In the genomic region with DNA sequence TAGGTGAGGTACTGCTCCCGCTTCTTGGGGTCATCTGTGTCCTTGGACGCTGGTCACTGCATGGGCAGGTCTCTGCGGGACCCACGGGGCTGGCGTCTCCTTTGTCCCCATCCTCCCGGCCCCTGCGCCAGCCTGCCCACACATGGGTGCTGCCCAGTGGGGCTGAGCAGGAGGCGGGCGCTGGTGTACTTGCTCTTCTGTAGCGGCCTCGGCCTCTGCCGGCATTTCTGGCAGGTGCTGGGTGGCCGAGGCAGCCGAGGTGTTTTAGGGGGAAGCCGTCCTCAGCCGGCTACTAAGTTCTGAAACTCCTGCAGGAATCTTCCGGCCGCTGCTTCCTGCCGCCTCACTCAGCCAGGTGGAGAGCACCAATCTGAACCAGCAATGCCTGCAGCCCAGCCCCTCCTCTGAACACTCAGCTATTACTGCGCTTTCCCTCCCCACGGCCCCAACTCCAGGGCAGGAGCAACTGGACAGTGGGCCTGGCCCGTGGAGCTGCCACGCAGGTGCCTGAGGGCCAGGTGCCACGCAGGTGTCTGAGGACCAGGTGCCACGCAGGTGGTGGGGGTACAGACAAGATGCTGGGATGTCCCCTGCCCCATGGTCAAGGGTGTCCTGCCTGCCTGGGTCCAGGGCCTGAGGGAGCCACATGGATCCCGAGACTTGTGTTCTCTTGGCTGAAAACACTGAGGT, we compare ENCODE assay signal across 21 cellular contexts. TPM values are rescaled to one million over a fixed set of nuclear protein-coding genes. Genes with fewer than 3 reads are reported as not detected.
DNase-seq lines count a peak whose midpoint lies in the region; ATAC-seq and TF ChIP-seq lines count a peak whose summit lies in the region.
"Had no signal": no experiment of that assay in that cellular context is flagged by ENCODE, and none has a peak within 500 bp of the region (broad histone marks: within the 10 kb centered on the region; RNA-seq: fewer than 3 reads in every experiment).

No MANE protein-coding gene starts in this region.

- no peaks in the 10 kb centered on the region for H3K27me3 Mint-ChIP-seq in progenitor cell of endocrine pancreas

- H3K9me3 ChIP-seq in BLaER1 treated with 17β-estradiol and CSF1 and Interleukin-3, amounts not matched to agents 10 nM and 100 nM (replicated peaks in 1 of 11) = no peaks in the 10 kb centered on the region
- no peaks in the 10 kb centered on the region for H3K9me3 ChIP-seq in PC-9 (ENCODE audit: insufficient read depth, low read depth)
- no peaks in the 10 kb centered on the region for H3K9me3 ChIP-seq in neuronal stem cell (replicated peaks in 1 of 2; ENCODE audit: control insufficient read depth in 2 of 2, insufficient read depth in 1 of 2, low read depth in 1 of 2, low read length in 2 of 2)
- H3K9me3 ChIP-seq: MG63, SK-N-SH had no signal

- no peak overlapping the region for H2BK15ac ChIP-seq in neuronal stem cell (ENCODE audit: low read length)

- peaks cover 3% of the 10 kb centered on the region for H3K79me1 ChIP-seq in neuronal stem cell (ENCODE audit: low read depth, low read length)

- WGBS in neuronal stem cell (ENCODE audit: extremely low coverage in 2 of 2, insufficient read length in 2 of 2, insufficient replicate concordance in 1 of 2), 2 donors = no CpG with 5 or more reads among the region's 26 CpGs

- H3K4me1 ChIP-seq in BLaER1 treated with 17β-estradiol and CSF1 and Interleukin-3, amounts not matched to agents 10 nM and 100 nM = peaks cover 11 to 47% (median 37%) of the 10 kb centered on the region in 10 experiments
- H3K4me1 ChIP-seq in PC-9 (replicated peaks; ENCODE audit: insufficient read depth) (no peaks in the 10 kb centered on the region), neuronal stem cell (ENCODE audit: control insufficient read depth in 2 of 2, insufficient read depth in 1 of 2, low read depth in 1 of 2, low read length in 2 of 2) (no peaks in the 10 kb centered on the region)

- H3K14ac ChIP-seq in neuronal stem cell (ENCODE audit: low read length) = no peak overlapping the region

- no peak overlapping the region for H2BK12ac ChIP-seq in neuronal stem cell (ENCODE audit: low read length)

- intact Hi-C loops in PC-9 (cut with micrococcal nuclease; ENCODE audit: unreplicated experiment) = no loop called here

- peaks cover 0 to 3% (median 0%) of the 10 kb centered on the region in 11 experiments; a peak in 1 of 22 replicates for H3K27me3 ChIP-seq in BLaER1 treated with 17β-estradiol and CSF1 and Interleukin-3, amounts not matched to agents 10 nM and 100 nM
- H3K27me3 ChIP-seq in PC-9 (ENCODE audit: insufficient read depth, low read depth) (no peaks in the 10 kb centered on the region), neuronal stem cell (ENCODE audit: control insufficient read depth in 3 of 3, insufficient read depth in 3 of 3, low read depth in 1 of 3, low read length in 3 of 3) (no peaks in the 10 kb centered on the region)
- H3K27me3 ChIP-seq: MG63 had no signal

- no peak for TF ChIP-seq CTCF in GM10266 (IDR thresholded peaks at IDR 0.05; ENCODE audit: control insufficient read depth, insufficient read depth, low read depth, missing control alignments)
- TF ChIP-seq CTCF in PC-9 (conservative IDR thresholded peaks at IDR 0.05) = no peak
- no peak for TF ChIP-seq CTCF in progenitor cell of endocrine pancreas (IDR thresholded peaks at IDR 0.05; ENCODE audit: unreplicated experiment)

- peak overlapping the region; percentile 16 for H3K23ac ChIP-seq in neuronal stem cell (ENCODE audit: low read depth, low read length, poor library complexity)

- H4K20me1 ChIP-seq in BLaER1 treated with 17β-estradiol and CSF1 and Interleukin-3, amounts not matched to agents 10 nM and 100 nM = no peaks in the 10 kb centered on the region
- no peaks in the 10 kb centered on the region for H4K20me1 ChIP-seq in PC-9 (ENCODE audit: insufficient read depth)

- no peaks in the 10 kb centered on the region for H3K9me3 Mint-ChIP-seq in progenitor cell of endocrine pancreas (ENCODE audit: low read depth)
- H3K9me3 Mint-ChIP-seq: T-helper 1 cell treated with Interleukin-12 subunit alpha and Interleukin-12 subunit beta and Interleukin-4 antibody, amounts not matched to agents 30 μg/mL and 1 μg/mL, for 36 hours had no signal

- H3K4me1 Mint-ChIP-seq in progenitor cell of endocrine pancreas (ENCODE audit: low read depth) = no peaks in the 10 kb centered on the region

- no peak overlapping the region for H2BK5ac ChIP-seq in neuronal stem cell (ENCODE audit: low read length)

- H4K8ac ChIP-seq in neuronal stem cell (ENCODE audit: low read depth, low read length) = no peak overlapping the region

- ATAC-seq in HG02885 (IDR thresholded peaks at IDR 0.05; ENCODE audit: poor library complexity, unreplicated experiment) = no peak
- ATAC-seq: GM12878 had no signal

- peak overlapping the region in 3 of 11 experiments; percentile 62 to 65 (median 65); a peak in 6 of 22 replicates for H3K9ac ChIP-seq in BLaER1 treated with 17β-estradiol and CSF1 and Interleukin-3, amounts not matched to agents 10 nM and 100 nM
- no peak overlapping the region for H3K9ac ChIP-seq in neuronal stem cell (ENCODE audit: low read depth, low read length, poor library complexity)
- H3K9ac ChIP-seq: SK-N-SH had no signal

- BruUV-seq in PC-9 (replicated peaks; lab: Mats Ljungman, UMichigan) = TSS peak; percentile 27

- H3K9me2 ChIP-seq in PC-9 (ENCODE audit: insufficient read depth) = no peaks in the 10 kb centered on the region
- H3K9me2 ChIP-seq: SK-N-SH had no signal

- H3K4me3 Mint-ChIP-seq in progenitor cell of endocrine pancreas (ENCODE audit: low read depth) = no peak overlapping the region
- H3K4me3 Mint-ChIP-seq: T-helper 1 cell treated with Interleukin-12 subunit alpha and Interleukin-12 subunit beta and Interleukin-4 antibody, amounts not matched to agents 30 μg/mL and 1 μg/mL, for 36 hours had no signal

- H3K27ac Mint-ChIP-seq in progenitor cell of endocrine pancreas = no peak overlapping the region
- H3K27ac Mint-ChIP-seq: T-helper 1 cell treated with Interleukin-12 subunit alpha and Interleukin-12 subunit beta and Interleukin-4 antibody, amounts not matched to agents 30 μg/mL and 1 μg/mL, for 36 hours had no signal

- no peaks in the 10 kb centered on the region; the same call in 1 of the 2 replicates for H3F3A ChIP-seq in PC-9 (ENCODE audit: insufficient read depth, low read depth)

- H2BK120ac ChIP-seq in neuronal stem cell (ENCODE audit: low read depth, low read length) = no peak overlapping the region

- H3K4ac ChIP-seq in neuronal stem cell (ENCODE audit: low read length) = no peak overlapping the region

- H3K36me3 Mint-ChIP-seq in progenitor cell of endocrine pancreas (ENCODE audit: insufficient read depth) = peaks cover 1% of the 10 kb centered on the region

- H2AK5ac ChIP-seq in neuronal stem cell (ENCODE audit: low read depth, low read length) = no peak overlapping the region

- no peak overlapping the region for H3K18ac ChIP-seq in neuronal stem cell (ENCODE audit: low read length)

- DNase-seq in GM10266 (ENCODE audit: extremely low spot score) = peak; percentile 6
- no peak for DNase-seq in PC-9
- no peak for DNase-seq in neuronal stem cell (ENCODE audit: low spot score)
- no peak for DNase-seq in cerebellar cortex (ENCODE audit: low spot score)
- DNase-seq in C1 segment of cervical spinal cord (lab: John Stamatoyannopoulos, UW) = no peak
- DNase-seq in progenitor cell of endocrine pancreas (ENCODE audit: low spot score, unreplicated experiment) = no peak
- DNase-seq: AML-193, KBM-7, MG63, NCI-H1105 treated with DMSO at 0.1 percent for 48 hours, NCI-H146, NCI-H1930, NCI-H2107, NCI-H446, NCI-H526 treated with DMSO at 0.1 percent for 48 hours, SK-N-SH, SW 1271 had no signal

- H2AFZ ChIP-seq in PC-9 (no peak overlapping the region), neuronal stem cell (ENCODE audit: low read length) (no peak overlapping the region)

- H3K79me2 ChIP-seq in PC-9 (ENCODE audit: low read depth) = no peaks in the 10 kb centered on the region

- H3K36me3 ChIP-seq in BLaER1 treated with 17β-estradiol and CSF1 and Interleukin-3, amounts not matched to agents 10 nM and 100 nM = peaks cover 0 to 9% (median 0%) of the 10 kb centered on the region in 11 experiments; a peak in 4 of 22 replicates
- H3K36me3 ChIP-seq in PC-9 (ENCODE audit: low read depth) = no peaks in the 10 kb centered on the region; the same call in 1 of the 2 replicates
- H3K36me3 ChIP-seq in neuronal stem cell (replicated peaks in 1 of 2; ENCODE audit: control insufficient read depth in 2 of 2, insufficient read depth in 2 of 2, low read length in 2 of 2) = peaks cover 5% of the 10 kb centered on the region in 2 donors

- H3K27ac ChIP-seq in BLaER1 treated with 17β-estradiol and CSF1 and Interleukin-3, amounts not matched to agents 10 nM and 100 nM = peak overlapping the region in 2 of 11 experiments; percentile 73 to 74; a peak in 3 of 22 replicates
- H3K27ac ChIP-seq in PC-9 (no peak overlapping the region), neuronal stem cell (replicated peaks; ENCODE audit: low read length) (no peak overlapping the region)

- no peak overlapping the region for H3K4me3 ChIP-seq in BLaER1 treated with 17β-estradiol and CSF1 and Interleukin-3, amounts not matched to agents 10 nM and 100 nM
- H3K4me3 ChIP-seq in PC-9 (no peak overlapping the region), neuronal stem cell (ENCODE audit: low read length in 2 of 2) (no peak overlapping the region)
- H3K4me3 ChIP-seq: GM12878, MG63 had no signal

- H4K91ac ChIP-seq in neuronal stem cell (ENCODE audit: low read depth, low read length, poor library complexity) = no peak overlapping the region

- POLR2A ChIA-PET in PC-9 (lab: Charles Lee; ENCODE audit: unreplicated experiment) = no interaction called here

- CTCF ChIA-PET in PC-9 (lab: Charles Lee) = no interaction called here

- peak overlapping the region in 10 of 11 experiments; percentile 3 to 88 (median 68); a peak in 19 of 22 replicates for H3K4me2 ChIP-seq in BLaER1 treated with 17β-estradiol and CSF1 and Interleukin-3, amounts not matched to agents 10 nM and 100 nM
- H3K4me2 ChIP-seq in PC-9 (no peak overlapping the region), neuronal stem cell (ENCODE audit: insufficient read depth, low read length, poor library complexity, severe bottlenecking) (no peak overlapping the region)
- H3K4me2 ChIP-seq: SK-N-SH had no signal

RNA-seq across cellular contexts. Expression of a gene that starts 10.0 kb away (rescaled TPM):
- total RNA-seq in PC-9 (2021) (65.4 and 78.4 TPM in 2 replicates), progenitor cell of endocrine pancreas (39.4 and 41.3 TPM in 2 replicates)
- polyA plus RNA-seq in neuronal stem cell (2013, experiment 1 of 2) = 17.1 TPM
- 17.8 TPM for polyA plus RNA-seq in neuronal stem cell (2013, experiment 2 of 2)

RNA-seq across cellular contexts. Expression of a gene that starts 13.7 kb away (rescaled TPM):
- 38.4 and 42.4 TPM in 2 replicates for total RNA-seq in PC-9 (2021)
- 24.4 TPM for polyA plus RNA-seq in neuronal stem cell (2013, experiment 1 of 2)
- 24.0 TPM for polyA plus RNA-seq in neuronal stem cell (2013, experiment 2 of 2)
- total RNA-seq in progenitor cell of endocrine pancreas = 92.7 and 97.9 TPM in 2 replicates

RNA-seq across cellular contexts. Expression of a gene that starts 14.7 kb away (rescaled TPM):
- total RNA-seq in PC-9 (2021) (157 and 159 TPM in 2 replicates), progenitor cell of endocrine pancreas (151 and 154 TPM in 2 replicates)
- polyA plus RNA-seq in neuronal stem cell (2013, experiment 1 of 2) = 329 TPM
- 313 TPM for polyA plus RNA-seq in neuronal stem cell (2013, experiment 2 of 2)

RNA-seq across cellular contexts. Expression of a gene that starts 29.9 kb away (rescaled TPM):
- total RNA-seq in PC-9 (2021) (41.4 and 45.6 TPM in 2 replicates), progenitor cell of endocrine pancreas (92.7 and 92.9 TPM in 2 replicates)
- polyA plus RNA-seq in neuronal stem cell (2013, experiment 1 of 2) = 30.5 TPM
- 28.5 TPM for polyA plus RNA-seq in neuronal stem cell (2013, experiment 2 of 2)

RNA-seq across cellular contexts. Expression of a gene that starts 41.4 kb away (rescaled TPM):
- total RNA-seq in PC-9 (2021) (130 and 150 TPM in 2 replicates), progenitor cell of endocrine pancreas (82.7 and 85.3 TPM in 2 replicates)
- polyA plus RNA-seq in neuronal stem cell (2013, experiment 1 of 2) = 68.8 TPM
- 73.1 TPM for polyA plus RNA-seq in neuronal stem cell (2013, experiment 2 of 2)

Comparison
In these comparisons a context has a peak if more than half of its experiments do, and no peak if none do; other contexts are left out.
1. H3K4me2 ChIP-seq: peak in BLaER1 treated with 17β-estradiol and CSF1 and Interleukin-3, amounts not matched to agents 10 nM and 100 nM (10 of 11); none in PC-9 (single experiment) and neuronal stem cell (single experiment).